9 cellular contexts compared by ENCODE assay signal in the genomic region with DNA sequence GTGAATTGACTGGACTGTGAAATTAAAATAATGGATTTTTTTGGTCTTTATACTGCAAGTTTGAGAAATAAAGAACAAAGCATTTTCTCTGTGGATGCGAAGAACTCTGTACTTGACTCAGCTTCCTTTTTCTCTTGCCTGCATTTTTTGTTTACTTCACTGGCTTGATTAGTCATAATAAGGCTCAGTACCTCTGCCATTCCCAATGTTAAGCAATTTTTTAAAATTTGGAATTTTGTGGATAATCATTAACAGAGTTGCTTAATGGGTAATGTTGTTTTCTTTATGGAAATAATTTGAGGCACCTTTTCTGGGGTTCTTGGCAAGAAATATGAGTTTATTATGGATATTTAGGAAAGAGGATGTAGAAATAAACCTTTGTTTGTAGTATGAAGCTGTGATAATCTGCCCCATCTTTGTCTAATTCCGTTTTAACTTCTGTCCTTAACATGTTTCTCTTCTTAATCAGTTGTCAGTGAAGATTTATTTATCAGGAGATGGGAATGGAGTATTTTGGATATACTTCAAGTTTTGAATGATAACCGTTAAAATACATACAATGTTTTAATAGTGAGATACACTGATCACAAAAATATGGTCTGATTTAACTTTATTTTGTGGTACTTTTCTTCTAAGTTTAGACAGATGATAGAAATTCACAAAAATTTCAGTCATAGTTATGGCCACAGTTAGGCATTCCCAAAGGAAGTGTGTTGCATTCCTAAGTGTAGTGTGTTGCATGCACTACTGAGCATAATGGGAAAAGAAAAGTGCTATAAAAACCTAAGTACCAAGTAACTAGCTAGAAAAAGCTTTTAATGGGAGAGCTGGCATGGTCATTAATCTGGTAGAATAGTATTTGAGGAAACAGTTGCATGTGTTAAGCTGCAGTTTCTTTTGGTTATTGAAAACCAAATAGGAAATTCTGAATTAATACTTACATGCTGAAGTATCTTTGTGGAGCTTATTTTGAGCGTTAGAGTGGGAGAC. TPM values are rescaled to one million over a fixed set of nuclear protein-coding genes. Genes with fewer than 3 reads are reported as not detected.
DNase-seq lines count a peak whose midpoint lies in the region; ATAC-seq, FAIRE-seq and TF ChIP-seq lines count a peak whose summit lies in the region.
"Had no signal": no experiment of that assay in that cellular context is flagged by ENCODE, and none has a peak within 500 bp of the region (broad histone marks: within the 10 kb centered on the region; RNA-seq: fewer than 3 reads in every experiment).

No MANE protein-coding gene starts in this region.

- peaks cover 16% of the 10 kb centered on the region for H3K36me3 Mint-ChIP-seq in activated CD8-positive, alpha-beta T cell treated with anti-CD3 and anti-CD28 coated beads, Interleukin-2, amount 10 ng/mL, durations not matched to agents 7 days and 5 days (ENCODE audit: low read depth)

- dilution Hi-C loops in keratinocyte (cut with MboI; ENCODE audit: extremely low pct_ligation_motif_present, low sequenced_read_pairs): no loop called here

- TF ChIP-seq CTCF in keratinocyte (optimal IDR thresholded peaks at IDR 0.05 in 1 of 3, IDR thresholded peaks at IDR 0.05 in 1 of 3, conservative IDR thresholded peaks at IDR 0.05 in 1 of 3; ENCODE audit: extremely low read depth in 1 of 3, insufficient read depth in 2 of 3, low read length in 3 of 3): no peak

- FAIRE-seq in GM18507 (lab: Jason Lieb, UNC) (peak; percentile 5), keratinocyte (lab: Jason Lieb, UNC) (no peak)

- CTCF ChIA-PET in activated CD8-positive, alpha-beta T cell treated with anti-CD3 and anti-CD28 coated beads, Interleukin-2, amount 10 ng/mL, durations not matched to agents 7 days and 5 days (lab: Charles Lee): interaction anchor here (0.7 to 3.3 kb wide), 13 partner anchors 12 to 338 kb away, joined by 3 to 30 read pairs (median 4); partner anchors contain the start of genes RAD52 and WNK1

- in situ Hi-C loops in ACHN (cut with HindIII; ENCODE audit: low pct_ligation_motif_present, low pct_unique_long_range_greater_than_20kb, low sequenced_read_pairs): no loop called here

- intact Hi-C loops in posterior vena cava (cut with DNase I): loop anchor here in 1 of 2 donors (10.0 kb wide), 1 partner anchor 295 kb away; no protein-coding TSS in a partner anchor

- peaks cover 95% of the 10 kb centered on the region for H3K79me2 ChIP-seq in keratinocyte (ENCODE audit: control insufficient read depth, insufficient read depth, low read length)

- no peak for ATAC-seq in activated CD8-positive, alpha-beta T cell treated with anti-CD3 and anti-CD28 coated beads, Interleukin-2, amount 10 ng/mL, durations not matched to agents 7 days and 5 days
- ATAC-seq in GM21529 (IDR thresholded peaks at IDR 0.05; ENCODE audit: unreplicated experiment): no peak

- H3K4me2 ChIP-seq in keratinocyte (ENCODE audit: control insufficient read depth, extremely low read depth, insufficient read depth, low read depth, low read length): peak overlapping the region; percentile 58

- H3K27ac Mint-ChIP-seq in activated CD8-positive, alpha-beta T cell treated with anti-CD3 and anti-CD28 coated beads, Interleukin-2, amount 10 ng/mL, durations not matched to agents 7 days and 5 days: no peak overlapping the region

- H4K20me1 ChIP-seq in keratinocyte (ENCODE audit: control insufficient read depth, extremely low read depth, insufficient read depth, low read length): no peaks in the 10 kb centered on the region

- H3K27me3 ChIP-seq in keratinocyte (ENCODE audit: control insufficient read depth, extremely low read depth, insufficient read depth, low read length): no peaks in the 10 kb centered on the region
- H3K27me3 ChIP-seq: upper lobe of left lung had no signal

- POLR2A ChIA-PET in activated CD8-positive, alpha-beta T cell treated with anti-CD3 and anti-CD28 coated beads, Interleukin-2, amount 10 ng/mL, durations not matched to agents 7 days and 5 days (lab: Charles Lee): interaction anchor here (0.6 to 1.0 kb wide), 2 partner anchors 37 to 101 kb away, joined by 3 read pairs; no protein-coding TSS in a partner anchor

- H3K27ac ChIP-seq in keratinocyte (ENCODE audit: control insufficient read depth, insufficient read depth, low read length): peak overlapping the region; percentile 10

- H3K9me3 Mint-ChIP-seq in activated CD8-positive, alpha-beta T cell treated with anti-CD3 and anti-CD28 coated beads, Interleukin-2, amount 10 ng/mL, durations not matched to agents 7 days and 5 days (ENCODE audit: insufficient read depth): no peaks in the 10 kb centered on the region

- peaks cover 53% of the 10 kb centered on the region for H3K4me1 Mint-ChIP-seq in activated CD8-positive, alpha-beta T cell treated with anti-CD3 and anti-CD28 coated beads, Interleukin-2, amount 10 ng/mL, durations not matched to agents 7 days and 5 days (ENCODE audit: low read depth)

- H3K9ac ChIP-seq in keratinocyte (ENCODE audit: control insufficient read depth, extremely low read depth, insufficient read depth, low read length): no peak overlapping the region

- DNase-seq in ACHN (peak; percentile 89), GM18507 (ENCODE audit: extremely low spot score, insufficient read length, low read depth) (no peak), keratinocyte (ENCODE audit: low read depth, low spot score) (no peak), posterior vena cava (ENCODE audit: low spot score) (no peak), HT-29 (ENCODE audit: low spot score) (no peak), DMS53 (lab: John Stamatoyannopoulos, UW) (no peak)
- DNase-seq in activated CD8-positive, alpha-beta T cell treated with anti-CD3 and anti-CD28 coated beads, Interleukin-2, amount 10 ng/mL, durations not matched to agents 7 days and 5 days: no peak
- DNase-seq: upper lobe of left lung had no signal

- no peak overlapping the region for H2AFZ ChIP-seq in keratinocyte (ENCODE audit: control insufficient read depth, low read length)

- peaks cover 14% of the 10 kb centered on the region for H3K4me1 ChIP-seq in keratinocyte (ENCODE audit: control insufficient read depth, extremely low read depth, insufficient read depth, low read length)

- H3K27me3 Mint-ChIP-seq in activated CD8-positive, alpha-beta T cell treated with anti-CD3 and anti-CD28 coated beads, Interleukin-2, amount 10 ng/mL, durations not matched to agents 7 days and 5 days (ENCODE audit: low read depth): no peaks in the 10 kb centered on the region

- H3K36me3 ChIP-seq in keratinocyte (ENCODE audit: control insufficient read depth in 2 of 2, extremely low read depth in 1 of 2, insufficient read depth in 2 of 2, low read length in 2 of 2): peaks cover 0 to 2% of the 10 kb centered on the region in 2 experiments
- H3K36me3 ChIP-seq: upper lobe of left lung had no signal

- H3K9me1 ChIP-seq in keratinocyte (ENCODE audit: control insufficient read depth, extremely low read depth, insufficient read depth, low read length): no peaks in the 10 kb centered on the region

- H3K4me3 ChIP-seq in keratinocyte (ENCODE audit: control insufficient read depth in 2 of 3, extremely low read depth in 1 of 3, insufficient read depth in 2 of 3, low read depth in 1 of 3, low read length in 3 of 3): no peak overlapping the region
- H3K4me3 ChIP-seq: upper lobe of left lung had no signal

- H3K9me3 ChIP-seq in keratinocyte (ENCODE audit: control insufficient read depth, low read depth, low read length): no peaks in the 10 kb centered on the region
- H3K9me3 ChIP-seq: upper lobe of left lung had no signal

- H3K4me3 Mint-ChIP-seq in activated CD8-positive, alpha-beta T cell treated with anti-CD3 and anti-CD28 coated beads, Interleukin-2, amount 10 ng/mL, durations not matched to agents 7 days and 5 days: peak overlapping the region; percentile 50

RNA-seq across cellular contexts. Expression of gene WNK1, which starts 27.7 kb away (rescaled TPM):
- 100 to 1,000 TPM; 203 to 204 TPM for total RNA-seq in activated CD8-positive, alpha-beta T cell treated with anti-CD3 and anti-CD28 coated beads, Interleukin-2, amount 10 ng/mL, durations not matched to agents 7 days and 5 days
- polyA plus RNA-seq in keratinocyte: 72.3 to 127 TPM (median 73.9 TPM) in 3 replicates
- 360 TPM for polyA plus RNA-seq in keratinocyte (2011; ENCODE audit: low read depth)
- polyA plus RNA-seq in keratinocyte (2011; cell fraction: cytosol; rRNA removed): 92.3 and 106 TPM in 2 replicates
- 202 and 258 TPM in 2 replicates for polyA plus RNA-seq in keratinocyte (2011; cell fraction: nucleus; rRNA removed)
- polyA plus RNA-seq in keratinocyte (2012; ENCODE audit: low replicate concordance): 79.1 and 106 TPM in 2 replicates
- 289 to 460 TPM (median 360 TPM) in 3 replicates for polyA minus RNA-seq in keratinocyte
- 279 TPM for polyA minus RNA-seq in keratinocyte (2011; cell fraction: cytosol; rRNA and poly(A)+ RNA removed)
- polyA minus RNA-seq in keratinocyte (2011; cell fraction: nucleus; rRNA and poly(A)+ RNA removed): 384 and 783 TPM in 2 replicates
- total RNA-seq in posterior vena cava: 100 to 1,000 TPM; 159 to 199 TPM
- total RNA-seq in HT-29 (2014; rRNA removed; shearing (Covaris generic)): 74.1 and 89.6 TPM in 2 replicates
